8 cellular contexts compared by ENCODE assay signal in genomic region chr19:5713228-5713627, GRCh38. TPM values are rescaled to one million over a fixed set of nuclear protein-coding genes. Genes with fewer than 3 reads are reported as not detected.
"Had no signal": no experiment of that assay in that cellular context is flagged by ENCODE, and none has a peak within 500 bp of the region (broad histone marks: within the 10 kb centered on the region; RNA-seq: fewer than 3 reads in every experiment).

No MANE protein-coding gene starts in this region.

- H3K9me3 Mint-ChIP-seq: H9 had no signal

- H3K9ac ChIP-seq: GM23248 had no signal

- H3K27ac Mint-ChIP-seq: H9 had no signal

- H2AFZ ChIP-seq: GM23248 had no signal

- H3K4me3 ChIP-seq: GM23248 had no signal

- DNase-seq: GM23248, GOT3, H9, HCEC 1CT, IMR-90, KBM-7 had no signal

- H3K27ac ChIP-seq: GM23248 had no signal

RNA-seq across cellular contexts. Expression of gene CATSPERD, which starts 7.2 kb away (rescaled TPM):
- total RNA-seq: H4, H9, HT-29, IMR-90 had no signal
